ENCODE assay signal across 1 cellular context in genomic region chr2:96895032-96895708, GRCh38.
TF ChIP-seq lines count a peak whose summit lies in the region.

No MANE protein-coding gene starts in this region.

TF ChIP-seq in HepG2, 621 proteins besides CTCF, POLR2A, EP300 and RAD21:
- TF ChIP-seq, protein P1, sequence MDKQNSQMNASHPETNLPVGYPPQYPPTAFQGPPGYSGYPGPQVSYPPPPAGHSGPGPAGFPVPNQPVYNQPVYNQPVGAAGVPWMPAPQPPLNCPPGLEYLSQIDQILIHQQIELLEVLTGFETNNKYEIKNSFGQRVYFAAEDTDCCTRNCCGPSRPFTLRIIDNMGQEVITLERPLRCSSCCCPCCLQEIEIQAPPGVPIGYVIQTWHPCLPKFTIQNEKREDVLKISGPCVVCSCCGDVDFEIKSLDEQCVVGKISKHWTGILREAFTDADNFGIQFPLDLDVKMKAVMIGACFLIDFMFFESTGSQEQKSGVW (CRISPR knock-in tag; IDR thresholded peaks at IDR 0.05; ENCODE audit: borderline replicate concordance): no peak
- TF ChIP-seq, protein P2, sequence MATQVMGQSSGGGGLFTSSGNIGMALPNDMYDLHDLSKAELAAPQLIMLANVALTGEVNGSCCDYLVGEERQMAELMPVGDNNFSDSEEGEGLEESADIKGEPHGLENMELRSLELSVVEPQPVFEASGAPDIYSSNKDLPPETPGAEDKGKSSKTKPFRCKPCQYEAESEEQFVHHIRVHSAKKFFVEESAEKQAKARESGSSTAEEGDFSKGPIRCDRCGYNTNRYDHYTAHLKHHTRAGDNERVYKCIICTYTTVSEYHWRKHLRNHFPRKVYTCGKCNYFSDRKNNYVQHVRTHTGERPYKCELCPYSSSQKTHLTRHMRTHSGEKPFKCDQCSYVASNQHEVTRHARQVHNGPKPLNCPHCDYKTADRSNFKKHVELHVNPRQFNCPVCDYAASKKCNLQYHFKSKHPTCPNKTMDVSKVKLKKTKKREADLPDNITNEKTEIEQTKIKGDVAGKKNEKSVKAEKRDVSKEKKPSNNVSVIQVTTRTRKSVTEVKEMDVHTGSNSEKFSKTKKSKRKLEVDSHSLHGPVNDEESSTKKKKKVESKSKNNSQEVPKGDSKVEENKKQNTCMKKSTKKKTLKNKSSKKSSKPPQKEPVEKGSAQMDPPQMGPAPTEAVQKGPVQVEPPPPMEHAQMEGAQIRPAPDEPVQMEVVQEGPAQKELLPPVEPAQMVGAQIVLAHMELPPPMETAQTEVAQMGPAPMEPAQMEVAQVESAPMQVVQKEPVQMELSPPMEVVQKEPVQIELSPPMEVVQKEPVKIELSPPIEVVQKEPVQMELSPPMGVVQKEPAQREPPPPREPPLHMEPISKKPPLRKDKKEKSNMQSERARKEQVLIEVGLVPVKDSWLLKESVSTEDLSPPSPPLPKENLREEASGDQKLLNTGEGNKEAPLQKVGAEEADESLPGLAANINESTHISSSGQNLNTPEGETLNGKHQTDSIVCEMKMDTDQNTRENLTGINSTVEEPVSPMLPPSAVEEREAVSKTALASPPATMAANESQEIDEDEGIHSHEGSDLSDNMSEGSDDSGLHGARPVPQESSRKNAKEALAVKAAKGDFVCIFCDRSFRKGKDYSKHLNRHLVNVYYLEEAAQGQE (IDR thresholded peaks at IDR 0.05; ENCODE audit: borderline replicate concordance in 1 of 2, low read depth in 1 of 2, low read length in 2 of 2): no peak
- TF ChIP-seq SMAD1 (CRISPR knock-in tag; IDR thresholded peaks at IDR 0.05; ENCODE audit: borderline replicate concordance, low read depth) (no peak), IKZF1 (IDR thresholded peaks at IDR 0.05) (no peak), ZSCAN5A (CRISPR knock-in tag; IDR thresholded peaks at IDR 0.05; ENCODE audit: borderline replicate concordance) (no peak), ZNF597 (CRISPR knock-in tag; IDR thresholded peaks at IDR 0.05) (no peak), ZNF451 (CRISPR knock-in tag; IDR thresholded peaks at IDR 0.05) (no peak), HES4 (CRISPR knock-in tag; IDR thresholded peaks at IDR 0.05; ENCODE audit: borderline replicate concordance) (no peak), NONO (IDR thresholded peaks at IDR 0.05) (no peak), NONO (CRISPR knock-in tag; conservative IDR thresholded peaks at IDR 0.05) (no peak), MAZ (IDR thresholded peaks at IDR 0.05; ENCODE audit: borderline replicate concordance, low read depth, low read length) (no peak), MAZ (CRISPR knock-in tag; IDR thresholded peaks at IDR 0.05; ENCODE audit: low read depth) (no peak), TGIF2 (CRISPR knock-in tag; IDR thresholded peaks at IDR 0.05) (no peak), RBFOX2 (IDR thresholded peaks at IDR 0.05; ENCODE audit: low read depth, low read length) (no peak), BCLAF1 (IDR thresholded peaks at IDR 0.05) (no peak), TBL1XR1 (IDR thresholded peaks at IDR 0.05; ENCODE audit: borderline replicate concordance, low read length, partially characterized antibody) (no peak), ZNF207 (IDR thresholded peaks at IDR 0.05; ENCODE audit: borderline replicate concordance) (no peak), ZNF841 (CRISPR knock-in tag; IDR thresholded peaks at IDR 0.05; ENCODE audit: borderline replicate concordance) (no peak), ZNF232 (CRISPR knock-in tag; IDR thresholded peaks at IDR 0.05; ENCODE audit: borderline replicate concordance) (no peak), MTA1 (CRISPR knock-in tag; IDR thresholded peaks at IDR 0.05; ENCODE audit: borderline replicate concordance) (no peak)
- TF ChIP-seq, protein P3, sequence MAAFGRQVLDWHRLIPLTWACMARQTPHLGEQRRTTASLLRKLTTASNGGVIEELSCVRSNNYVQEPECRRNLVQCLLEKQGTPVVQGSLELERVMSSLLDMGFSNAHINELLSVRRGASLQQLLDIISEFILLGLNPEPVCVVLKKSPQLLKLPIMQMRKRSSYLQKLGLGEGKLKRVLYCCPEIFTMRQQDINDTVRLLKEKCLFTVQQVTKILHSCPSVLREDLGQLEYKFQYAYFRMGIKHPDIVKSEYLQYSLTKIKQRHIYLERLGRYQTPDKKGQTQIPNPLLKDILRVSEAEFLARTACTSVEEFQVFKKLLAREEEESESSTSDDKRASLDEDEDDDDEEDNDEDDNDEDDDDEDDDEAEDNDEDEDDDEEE (CRISPR knock-in tag; IDR thresholded peaks at IDR 0.05): no peak
- TF ChIP-seq, protein P4, sequence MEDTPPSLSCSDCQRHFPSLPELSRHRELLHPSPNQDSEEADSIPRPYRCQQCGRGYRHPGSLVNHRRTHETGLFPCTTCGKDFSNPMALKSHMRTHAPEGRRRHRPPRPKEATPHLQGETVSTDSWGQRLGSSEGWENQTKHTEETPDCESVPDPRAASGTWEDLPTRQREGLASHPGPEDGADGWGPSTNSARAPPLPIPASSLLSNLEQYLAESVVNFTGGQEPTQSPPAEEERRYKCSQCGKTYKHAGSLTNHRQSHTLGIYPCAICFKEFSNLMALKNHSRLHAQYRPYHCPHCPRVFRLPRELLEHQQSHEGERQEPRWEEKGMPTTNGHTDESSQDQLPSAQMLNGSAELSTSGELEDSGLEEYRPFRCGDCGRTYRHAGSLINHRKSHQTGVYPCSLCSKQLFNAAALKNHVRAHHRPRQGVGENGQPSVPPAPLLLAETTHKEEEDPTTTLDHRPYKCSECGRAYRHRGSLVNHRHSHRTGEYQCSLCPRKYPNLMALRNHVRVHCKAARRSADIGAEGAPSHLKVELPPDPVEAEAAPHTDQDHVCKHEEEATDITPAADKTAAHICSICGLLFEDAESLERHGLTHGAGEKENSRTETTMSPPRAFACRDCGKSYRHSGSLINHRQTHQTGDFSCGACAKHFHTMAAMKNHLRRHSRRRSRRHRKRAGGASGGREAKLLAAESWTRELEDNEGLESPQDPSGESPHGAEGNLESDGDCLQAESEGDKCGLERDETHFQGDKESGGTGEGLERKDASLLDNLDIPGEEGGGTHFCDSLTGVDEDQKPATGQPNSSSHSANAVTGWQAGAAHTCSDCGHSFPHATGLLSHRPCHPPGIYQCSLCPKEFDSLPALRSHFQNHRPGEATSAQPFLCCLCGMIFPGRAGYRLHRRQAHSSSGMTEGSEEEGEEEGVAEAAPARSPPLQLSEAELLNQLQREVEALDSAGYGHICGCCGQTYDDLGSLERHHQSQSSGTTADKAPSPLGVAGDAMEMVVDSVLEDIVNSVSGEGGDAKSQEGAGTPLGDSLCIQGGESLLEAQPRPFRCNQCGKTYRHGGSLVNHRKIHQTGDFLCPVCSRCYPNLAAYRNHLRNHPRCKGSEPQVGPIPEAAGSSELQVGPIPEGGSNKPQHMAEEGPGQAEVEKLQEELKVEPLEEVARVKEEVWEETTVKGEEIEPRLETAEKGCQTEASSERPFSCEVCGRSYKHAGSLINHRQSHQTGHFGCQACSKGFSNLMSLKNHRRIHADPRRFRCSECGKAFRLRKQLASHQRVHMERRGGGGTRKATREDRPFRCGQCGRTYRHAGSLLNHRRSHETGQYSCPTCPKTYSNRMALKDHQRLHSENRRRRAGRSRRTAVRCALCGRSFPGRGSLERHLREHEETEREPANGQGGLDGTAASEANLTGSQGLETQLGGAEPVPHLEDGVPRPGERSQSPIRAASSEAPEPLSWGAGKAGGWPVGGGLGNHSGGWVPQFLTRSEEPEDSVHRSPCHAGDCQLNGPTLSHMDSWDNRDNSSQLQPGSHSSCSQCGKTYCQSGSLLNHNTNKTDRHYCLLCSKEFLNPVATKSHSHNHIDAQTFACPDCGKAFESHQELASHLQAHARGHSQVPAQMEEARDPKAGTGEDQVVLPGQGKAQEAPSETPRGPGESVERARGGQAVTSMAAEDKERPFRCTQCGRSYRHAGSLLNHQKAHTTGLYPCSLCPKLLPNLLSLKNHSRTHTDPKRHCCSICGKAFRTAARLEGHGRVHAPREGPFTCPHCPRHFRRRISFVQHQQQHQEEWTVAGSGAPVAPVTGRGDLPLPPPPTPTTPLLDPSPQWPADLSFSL (CRISPR knock-in tag; IDR thresholded peaks at IDR 0.05): no peak
